ENCODE assay signal across 6 cellular contexts in genomic region chr17:48625502-48626201, GRCh38. TPM values are rescaled to one million over a fixed set of nuclear protein-coding genes. Genes with fewer than 3 reads are reported as not detected.
DNase-seq lines count a peak whose midpoint lies in the region; ATAC-seq lines count a peak whose summit lies in the region.

No MANE protein-coding gene starts in this region.

- no peaks in the 10 kb centered on the region for H3K36me3 Mint-ChIP-seq in activated naive CD8-positive, alpha-beta T cell treated with anti-CD3 and anti-CD28 coated beads, Interleukin-2, amount 10 ng/mL, durations not matched to agents 7 days and 5 days

- no peaks in the 10 kb centered on the region for H3K9me3 Mint-ChIP-seq in activated naive CD8-positive, alpha-beta T cell treated with anti-CD3 and anti-CD28 coated beads, Interleukin-2, amount 10 ng/mL, durations not matched to agents 7 days and 5 days

- peak; percentile 67 for DNase-seq in activated T-cell treated with anti-CD3 and anti-CD28 coated beads, Interleukin-2, amount 50 U/mL, for 1 hour
- no peak for DNase-seq in activated T-cell treated with anti-CD3 and anti-CD28 coated beads for 4 hours
- peak; percentile 67 for DNase-seq in activated naive CD8-positive, alpha-beta T cell treated with anti-CD3 and anti-CD28 coated beads, Interleukin-2, amount 10 ng/mL, durations not matched to agents 7 days and 5 days
- DNase-seq in myocyte (ENCODE audit: low read depth), result peak; percentile 50
- no peak for DNase-seq in EL

- H3K27ac Mint-ChIP-seq in activated naive CD8-positive, alpha-beta T cell treated with anti-CD3 and anti-CD28 coated beads, Interleukin-2, amount 10 ng/mL, durations not matched to agents 7 days and 5 days, result peak overlapping the region; percentile 17

- H3K4me3 Mint-ChIP-seq in activated naive CD8-positive, alpha-beta T cell treated with anti-CD3 and anti-CD28 coated beads, Interleukin-2, amount 10 ng/mL, durations not matched to agents 7 days and 5 days, result peak overlapping the region; percentile 85

- H3K27me3 Mint-ChIP-seq in activated naive CD8-positive, alpha-beta T cell treated with anti-CD3 and anti-CD28 coated beads, Interleukin-2, amount 10 ng/mL, durations not matched to agents 7 days and 5 days, result peaks cover 87% of the 10 kb centered on the region

- H3K4me1 Mint-ChIP-seq in activated naive CD8-positive, alpha-beta T cell treated with anti-CD3 and anti-CD28 coated beads, Interleukin-2, amount 10 ng/mL, durations not matched to agents 7 days and 5 days, result peaks cover 12% of the 10 kb centered on the region

- ATAC-seq in activated naive CD8-positive, alpha-beta T cell treated with anti-CD3 and anti-CD28 coated beads, Interleukin-2, amount 10 ng/mL, durations not matched to agents 7 days and 5 days (ENCODE audit: low read depth), result peak; percentile 62
- ATAC-seq in HG02970 (IDR thresholded peaks at IDR 0.05; ENCODE audit: low FRiP score, unreplicated experiment), result no peak

- POLR2A ChIA-PET in activated naive CD8-positive, alpha-beta T cell treated with anti-CD3 and anti-CD28 coated beads, Interleukin-2, amount 10 ng/mL, durations not matched to agents 7 days and 5 days (lab: Charles Lee), result interaction anchor here (1.9 kb wide), 2 partner anchors 11 to 12 kb away, joined by 5 to 6 read pairs; no protein-coding TSS in a partner anchor

RNA-seq across cellular contexts. Expression of gene HOXB9, which starts 0.5 kb away (rescaled TPM):
- under 1 TPM; 0.11 to 0.23 TPM for total RNA-seq in activated naive CD8-positive, alpha-beta T cell treated with anti-CD3 and anti-CD28 coated beads, Interleukin-2, amount 10 ng/mL, durations not matched to agents 7 days and 5 days
- total RNA-seq in myocyte, result 4.9 and 6.6 TPM in 2 replicates
- polyA plus RNA-seq in myocyte (2012), result 13.0 TPM

RNA-seq across cellular contexts. Expression of gene HOXB8, which starts 10.6 kb away (rescaled TPM):
- not detected for total RNA-seq in activated naive CD8-positive, alpha-beta T cell treated with anti-CD3 and anti-CD28 coated beads, Interleukin-2, amount 10 ng/mL, durations not matched to agents 7 days and 5 days
- 11.8 and 13.8 TPM in 2 replicates for total RNA-seq in myocyte
- 8.9 TPM for polyA plus RNA-seq in myocyte (2012)

RNA-seq across cellular contexts. Expression of gene HOXB7, which starts 14.8 kb away (rescaled TPM):
- 1 to 10 TPM in 1 of 2 experiments, under 1 TPM in 1; 0.80 to 1.0 TPM for total RNA-seq in activated naive CD8-positive, alpha-beta T cell treated with anti-CD3 and anti-CD28 coated beads, Interleukin-2, amount 10 ng/mL, durations not matched to agents 7 days and 5 days
- total RNA-seq in myocyte, result 27.8 and 30.4 TPM in 2 replicates
- 26.7 TPM for polyA plus RNA-seq in myocyte (2012)

RNA-seq across cellular contexts. Expression of gene HOXB6, which starts 20.9 kb away (rescaled TPM):
- total RNA-seq in activated naive CD8-positive, alpha-beta T cell treated with anti-CD3 and anti-CD28 coated beads, Interleukin-2, amount 10 ng/mL, durations not matched to agents 7 days and 5 days, result not detected
- total RNA-seq in myocyte, result 13.5 and 22.9 TPM in 2 replicates
- 16.0 TPM for polyA plus RNA-seq in myocyte (2012)

RNA-seq across cellular contexts. Expression of gene HOXB5, which starts 32.1 kb away (rescaled TPM):
- not detected for total RNA-seq in activated naive CD8-positive, alpha-beta T cell treated with anti-CD3 and anti-CD28 coated beads, Interleukin-2, amount 10 ng/mL, durations not matched to agents 7 days and 5 days
- 0.42 and 0.80 TPM in 2 replicates for total RNA-seq in myocyte
- 3.4 TPM for polyA plus RNA-seq in myocyte (2012)

Comparison
In these comparisons a context has a peak if more than half of its experiments do, and no peak if none do; other contexts are left out.
1. DNase-seq: peak in activated T-cell treated with anti-CD3 and anti-CD28 coated beads, Interleukin-2, amount 50 U/mL, for 1 hour (single experiment), activated naive CD8-positive, alpha-beta T cell treated with anti-CD3 and anti-CD28 coated beads, Interleukin-2, amount 10 ng/mL, durations not matched to agents 7 days and 5 days (single experiment) and myocyte (single experiment); none in activated T-cell treated with anti-CD3 and anti-CD28 coated beads for 4 hours (single experiment) and EL (single experiment).
2. RNA of gene HOXB8, which starts 10.6 kb away (total RNA-seq): 11.8 to 13.8 TPM in myocyte; not detected in activated naive CD8-positive, alpha-beta T cell treated with anti-CD3 and anti-CD28 coated beads, Interleukin-2, amount 10 ng/mL, durations not matched to agents 7 days and 5 days; every median in the first group is over 10 times any median in the second.
3. RNA of gene HOXB7, which starts 14.8 kb away (total RNA-seq): 27.8 to 30.4 TPM in myocyte; 0.80 to 1.0 TPM in activated naive CD8-positive, alpha-beta T cell treated with anti-CD3 and anti-CD28 coated beads, Interleukin-2, amount 10 ng/mL, durations not matched to agents 7 days and 5 days; every median in the first group is over 10 times any median in the second.